In the genomic region with DNA sequence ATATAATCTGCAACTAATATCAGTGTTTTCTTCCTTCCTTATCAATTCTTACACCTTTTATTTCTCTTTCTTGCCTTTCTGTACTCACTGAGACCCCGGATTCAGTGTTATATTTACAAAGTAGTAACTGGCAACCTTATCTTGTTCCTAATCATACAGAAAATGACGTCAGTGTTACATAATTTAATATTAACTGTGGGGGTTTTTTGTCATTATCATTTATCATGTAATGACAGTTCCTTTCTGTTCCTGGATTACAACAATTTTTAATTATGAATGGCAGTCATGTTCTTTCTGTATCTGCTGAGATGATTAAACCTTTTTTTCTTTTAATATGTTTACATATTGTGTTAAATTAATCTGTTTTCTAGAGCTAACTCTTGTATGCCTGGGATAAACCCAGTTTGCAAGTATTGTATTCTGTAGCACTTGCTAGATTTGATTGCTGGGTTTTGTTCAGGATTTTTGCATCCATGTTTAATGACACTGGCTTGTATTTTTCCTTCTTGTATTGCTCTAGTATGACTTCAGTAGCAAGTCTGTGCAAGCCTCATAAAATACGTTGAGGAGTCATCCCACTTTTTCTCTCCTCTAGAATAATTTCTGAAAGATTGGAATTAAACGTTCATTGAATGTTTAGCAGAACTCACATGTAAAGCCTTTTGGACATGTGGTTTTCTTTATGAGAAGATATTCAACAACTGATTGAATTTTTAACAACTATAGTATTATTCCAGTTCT, we compare ENCODE assay signal across 1 cellular context.
TF ChIP-seq lines count a peak whose summit lies in the region.

No MANE protein-coding gene starts in this region.

TF ChIP-seq in HCT116, 20 proteins besides CTCF, POLR2A, EP300 and RAD21:
- TF ChIP-seq ZFX (IDR thresholded peaks at IDR 0.05) (no peak), SRF (IDR thresholded peaks at IDR 0.05; ENCODE audit: low read depth) (no peak), ZBTB33 (IDR thresholded peaks at IDR 0.05; ENCODE audit: extremely low read depth, insufficient replicate concordance, low read length) (no peak), TCF7L2 (IDR thresholded peaks at IDR 0.05; ENCODE audit: borderline replicate concordance, extremely low read depth, insufficient read depth, insufficient read length) (no peak), ZNF274 (IDR thresholded peaks at IDR 0.05; ENCODE audit: low read depth, low read length) (no peak), SP1 (IDR thresholded peaks at IDR 0.05; ENCODE audit: low read depth) (no peak), JUND (IDR thresholded peaks at IDR 0.05) (no peak), POLR2AphosphoS5 (IDR thresholded peaks at IDR 0.05; ENCODE audit: low read depth, low read length) (no peak), MAX (IDR thresholded peaks at IDR 0.05) (no peak), CEBPB (IDR thresholded peaks at IDR 0.05; ENCODE audit: low read depth) (no peak), EZH2phosphoT487 (IDR thresholded peaks at IDR 0.05; ENCODE audit: borderline replicate concordance) (no peak), SIN3A (IDR thresholded peaks at IDR 0.05; ENCODE audit: low read depth) (no peak)
- TF ChIP-seq, protein P1, sequence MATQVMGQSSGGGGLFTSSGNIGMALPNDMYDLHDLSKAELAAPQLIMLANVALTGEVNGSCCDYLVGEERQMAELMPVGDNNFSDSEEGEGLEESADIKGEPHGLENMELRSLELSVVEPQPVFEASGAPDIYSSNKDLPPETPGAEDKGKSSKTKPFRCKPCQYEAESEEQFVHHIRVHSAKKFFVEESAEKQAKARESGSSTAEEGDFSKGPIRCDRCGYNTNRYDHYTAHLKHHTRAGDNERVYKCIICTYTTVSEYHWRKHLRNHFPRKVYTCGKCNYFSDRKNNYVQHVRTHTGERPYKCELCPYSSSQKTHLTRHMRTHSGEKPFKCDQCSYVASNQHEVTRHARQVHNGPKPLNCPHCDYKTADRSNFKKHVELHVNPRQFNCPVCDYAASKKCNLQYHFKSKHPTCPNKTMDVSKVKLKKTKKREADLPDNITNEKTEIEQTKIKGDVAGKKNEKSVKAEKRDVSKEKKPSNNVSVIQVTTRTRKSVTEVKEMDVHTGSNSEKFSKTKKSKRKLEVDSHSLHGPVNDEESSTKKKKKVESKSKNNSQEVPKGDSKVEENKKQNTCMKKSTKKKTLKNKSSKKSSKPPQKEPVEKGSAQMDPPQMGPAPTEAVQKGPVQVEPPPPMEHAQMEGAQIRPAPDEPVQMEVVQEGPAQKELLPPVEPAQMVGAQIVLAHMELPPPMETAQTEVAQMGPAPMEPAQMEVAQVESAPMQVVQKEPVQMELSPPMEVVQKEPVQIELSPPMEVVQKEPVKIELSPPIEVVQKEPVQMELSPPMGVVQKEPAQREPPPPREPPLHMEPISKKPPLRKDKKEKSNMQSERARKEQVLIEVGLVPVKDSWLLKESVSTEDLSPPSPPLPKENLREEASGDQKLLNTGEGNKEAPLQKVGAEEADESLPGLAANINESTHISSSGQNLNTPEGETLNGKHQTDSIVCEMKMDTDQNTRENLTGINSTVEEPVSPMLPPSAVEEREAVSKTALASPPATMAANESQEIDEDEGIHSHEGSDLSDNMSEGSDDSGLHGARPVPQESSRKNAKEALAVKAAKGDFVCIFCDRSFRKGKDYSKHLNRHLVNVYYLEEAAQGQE (IDR thresholded peaks at IDR 0.05; ENCODE audit: low read depth), result no peak
- TF ChIP-seq, protein P2, sequence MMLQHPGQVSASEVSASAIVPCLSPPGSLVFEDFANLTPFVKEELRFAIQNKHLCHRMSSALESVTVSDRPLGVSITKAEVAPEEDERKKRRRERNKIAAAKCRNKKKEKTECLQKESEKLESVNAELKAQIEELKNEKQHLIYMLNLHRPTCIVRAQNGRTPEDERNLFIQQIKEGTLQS (IDR thresholded peaks at IDR 0.05), result no peak
